In genomic region chr12:15336772-15337553, GRCh38 we compare ENCODE assay signal across 14 cellular contexts. TPM values are rescaled to one million over a fixed set of nuclear protein-coding genes. Genes with fewer than 3 reads are reported as not detected.
DNase-seq lines count a peak whose midpoint lies in the region; ATAC-seq and TF ChIP-seq lines count a peak whose summit lies in the region.
"Had no signal": no experiment of that assay in that cellular context is flagged by ENCODE, and none has a peak within 500 bp of the region (broad histone marks: within the 10 kb centered on the region; RNA-seq: fewer than 3 reads in every experiment).

No MANE protein-coding gene starts in this region.

- H3K4me3 ChIP-seq in mesenchymal stem cell (ENCODE audit: insufficient read depth in 1 of 2, low read depth in 1 of 2, low read length in 2 of 2) = peak overlapping the region in 1 of 2 experiments; percentile 47
- no peak overlapping the region for H3K4me3 ChIP-seq in stomach
- H3K4me3 ChIP-seq: BLaER1 treated with 17β-estradiol and CSF1 and Interleukin-3, amounts not matched to agents 10 nM and 100 nM; spleen had no signal

- H3K27ac Mint-ChIP-seq in activated naive CD4-positive, alpha-beta T cell treated with anti-CD3 and anti-CD28 coated beads for 36 hours = no peak overlapping the region
- H3K27ac Mint-ChIP-seq: activated B cell treated with CpG ODN at 0.5 μM for 24 hours, immature natural killer cell, naive B cell had no signal

- H3K23ac ChIP-seq in mesenchymal stem cell (ENCODE audit: low read length in 2 of 2) = no peak overlapping the region

- no peak for TF ChIP-seq CTCF in stomach (IDR thresholded peaks at IDR 0.05)

- H3K9me3 Mint-ChIP-seq in activated T-cell treated with anti-CD3 and anti-CD28 coated beads, Interleukin-2, amount 50 U/mL, for 4 hours = no peaks in the 10 kb centered on the region
- H3K9me3 Mint-ChIP-seq in activated naive CD4-positive, alpha-beta T cell treated with anti-CD3 and anti-CD28 coated beads for 36 hours = no peaks in the 10 kb centered on the region
- H3K9me3 Mint-ChIP-seq: activated B cell treated with CpG ODN at 0.5 μM for 24 hours, immature natural killer cell had no signal

- no peak overlapping the region for H3K14ac ChIP-seq in mesenchymal stem cell (ENCODE audit: low read length in 2 of 2)

- H2BK12ac ChIP-seq in mesenchymal stem cell (ENCODE audit: low read length in 2 of 2) = no peak overlapping the region

- H3K9me3 ChIP-seq in mesenchymal stem cell (ENCODE audit: control insufficient read depth, low read length) = no peaks in the 10 kb centered on the region
- no peaks in the 10 kb centered on the region for H3K9me3 ChIP-seq in stomach
- H3K9me3 ChIP-seq: BLaER1 treated with 17β-estradiol and CSF1 and Interleukin-3, amounts not matched to agents 10 nM and 100 nM; spleen had no signal

- peak overlapping the region; percentile 90 for H2BK5ac ChIP-seq in mesenchymal stem cell (ENCODE audit: low read depth, low read length, poor library complexity, severe bottlenecking)

- no peak overlapping the region for H2BK120ac ChIP-seq in mesenchymal stem cell (ENCODE audit: low read depth, low read length)

- H4K91ac ChIP-seq in mesenchymal stem cell (ENCODE audit: low read length) = no peak overlapping the region

- H2AK5ac ChIP-seq in mesenchymal stem cell (ENCODE audit: low read length, severe bottlenecking) = peak overlapping the region; percentile 96

- H3K4me2 ChIP-seq in mesenchymal stem cell (ENCODE audit: low read length, poor library complexity, severe bottlenecking) = peak overlapping the region; percentile 37
- H3K4me2 ChIP-seq: BLaER1 treated with 17β-estradiol and CSF1 and Interleukin-3, amounts not matched to agents 10 nM and 100 nM had no signal

- H3K4me3 Mint-ChIP-seq in activated T-cell treated with anti-CD3 and anti-CD28 coated beads, Interleukin-2, amount 50 U/mL, for 4 hours = no peak overlapping the region
- H3K4me3 Mint-ChIP-seq in activated naive CD4-positive, alpha-beta T cell treated with anti-CD3 and anti-CD28 coated beads for 36 hours = no peak overlapping the region
- H3K4me3 Mint-ChIP-seq: activated B cell treated with CpG ODN at 0.5 μM for 24 hours, immature natural killer cell, naive B cell had no signal

- intact Hi-C loops in stomach (cut with DNase I; ENCODE audit: low total_unique reads) = no loop called here
- intact Hi-C loops in activated naive CD4-positive, alpha-beta T cell treated with anti-CD3 and anti-CD28 coated beads for 36 hours (cut with micrococcal nuclease) = no loop called here

- no peak for ATAC-seq in activated T-cell treated with anti-CD3 and anti-CD28 coated beads, Interleukin-2, amount 50 U/mL, for 4 hours

- H3K36me3 Mint-ChIP-seq in activated T-cell treated with anti-CD3 and anti-CD28 coated beads, Interleukin-2, amount 50 U/mL, for 4 hours (ENCODE audit: insufficient read depth) = no peaks in the 10 kb centered on the region
- no peaks in the 10 kb centered on the region for H3K36me3 Mint-ChIP-seq in activated naive CD4-positive, alpha-beta T cell treated with anti-CD3 and anti-CD28 coated beads for 36 hours (ENCODE audit: low read depth)
- H3K36me3 Mint-ChIP-seq: immature natural killer cell, naive B cell had no signal

- H3K4me1 Mint-ChIP-seq in activated T-cell treated with anti-CD3 and anti-CD28 coated beads, Interleukin-2, amount 50 U/mL, for 4 hours (ENCODE audit: low read depth) = no peaks in the 10 kb centered on the region
- H3K4me1 Mint-ChIP-seq in activated naive CD4-positive, alpha-beta T cell treated with anti-CD3 and anti-CD28 coated beads for 36 hours (ENCODE audit: low read depth) = no peaks in the 10 kb centered on the region
- H3K4me1 Mint-ChIP-seq: activated B cell treated with CpG ODN at 0.5 μM for 24 hours, immature natural killer cell, naive B cell had no signal

- H4K8ac ChIP-seq in mesenchymal stem cell (ENCODE audit: low read length) = no peak overlapping the region

- H2BK15ac ChIP-seq in mesenchymal stem cell (ENCODE audit: low read depth, poor library complexity, severe bottlenecking) = no peak overlapping the region

- TF ChIP-seq POLR2A in stomach (IDR thresholded peaks at IDR 0.05) = no peak

- H3K27me3 ChIP-seq in mesenchymal stem cell (ENCODE audit: control insufficient read depth in 1 of 2, insufficient read depth in 1 of 2, low read length in 2 of 2) (no peaks in the 10 kb centered on the region), stomach (no peaks in the 10 kb centered on the region)
- H3K27me3 ChIP-seq: BLaER1 treated with 17β-estradiol and CSF1 and Interleukin-3, amounts not matched to agents 10 nM and 100 nM had no signal

- H2AFZ ChIP-seq in mesenchymal stem cell (ENCODE audit: low read depth, low read length) = no peak overlapping the region

- peak overlapping the region; percentile 99 for H3K27ac ChIP-seq in mesenchymal stem cell (ENCODE audit: low read length, poor library complexity, severe bottlenecking)
- H3K27ac ChIP-seq in stomach = no peak overlapping the region
- H3K27ac ChIP-seq: BLaER1 treated with 17β-estradiol and CSF1 and Interleukin-3, amounts not matched to agents 10 nM and 100 nM; spleen had no signal

- CTCF ChIA-PET in activated naive CD4-positive, alpha-beta T cell treated with anti-CD3 and anti-CD28 coated beads for 36 hours (lab: Charles Lee) = interaction anchor here (0.6 kb wide), 1 partner anchor 179 kb away, joined by 3 read pairs; no protein-coding TSS in a partner anchor

- DNase-seq in AG08396 (ENCODE audit: low spot score) (peak; percentile 41), LHCN-M2 (ENCODE audit: low read depth) (peak; percentile 52), dedifferentiated amniotic fluid mesenchymal stem cell (ENCODE audit: extremely low spot score) (peak; percentile 36), mesenchymal stem cell (peak; percentile 39), stomach (no peak)
- DNase-seq in activated T-cell treated with anti-CD3 and anti-CD28 coated beads, Interleukin-2, amount 50 U/mL, for 4 hours = no peak
- DNase-seq in stimulated activated CD4-positive, alpha-beta T cell treated with anti-CD3 and anti-CD28 coated beads, Interleukin-15, amount 100 ng/mL, for 24 hours = no peak
- no peak for DNase-seq in activated naive CD4-positive, alpha-beta T cell treated with anti-CD3 and anti-CD28 coated beads for 36 hours
- DNase-seq: activated B cell treated with CpG ODN at 0.5 μM for 24 hours, immature natural killer cell, naive B cell, NCI-H1105 treated with DMSO at 0.1 percent for 48 hours, spleen had no signal

- no peaks in the 10 kb centered on the region for H3K79me1 ChIP-seq in mesenchymal stem cell (replicated peaks; ENCODE audit: low read length, poor library complexity, severe bottlenecking)

- no peak overlapping the region for H3K4ac ChIP-seq in mesenchymal stem cell (ENCODE audit: low read depth in 1 of 2, low read length in 2 of 2)

- H3K4me1 ChIP-seq in mesenchymal stem cell (ENCODE audit: control insufficient read depth, insufficient read depth, low read depth, low read length) (peaks cover 5% of the 10 kb centered on the region), stomach (no peaks in the 10 kb centered on the region)
- H3K4me1 ChIP-seq: spleen had no signal

- TF ChIP-seq EP300 in stomach (IDR thresholded peaks at IDR 0.05) = no peak

- no peak overlapping the region for H3K18ac ChIP-seq in mesenchymal stem cell (ENCODE audit: low read depth in 1 of 2, low read length in 2 of 2)

- peaks cover 15% of the 10 kb centered on the region for H3K27me3 Mint-ChIP-seq in activated T-cell treated with anti-CD3 and anti-CD28 coated beads, Interleukin-2, amount 50 U/mL, for 4 hours (ENCODE audit: low read depth)
- H3K27me3 Mint-ChIP-seq in activated naive CD4-positive, alpha-beta T cell treated with anti-CD3 and anti-CD28 coated beads for 36 hours (ENCODE audit: low read depth) = peaks cover 9% of the 10 kb centered on the region

- peak overlapping the region; percentile 72 for H3K9ac ChIP-seq in mesenchymal stem cell (ENCODE audit: low read length)
- H3K9ac ChIP-seq: BLaER1 treated with 17β-estradiol and CSF1 and Interleukin-3, amounts not matched to agents 10 nM and 100 nM had no signal

- WGBS in mesenchymal stem cell = 17% methylated on average over 8 of the region's 9 CpGs
- 58 to 74% (median 61%) methylated on average over 9 of the region's 9 CpGs for WGBS in stomach, 5 donors

- H3K36me3 ChIP-seq in mesenchymal stem cell (ENCODE audit: control insufficient read depth in 1 of 2, insufficient read depth in 2 of 2, low read depth in 1 of 2, low read length in 2 of 2) (no peaks in the 10 kb centered on the region), stomach (no peaks in the 10 kb centered on the region)
- H3K36me3 ChIP-seq: BLaER1 treated with 17β-estradiol and CSF1 and Interleukin-3, amounts not matched to agents 10 nM and 100 nM; spleen had no signal

RNA-seq across cellular contexts. Expression of gene PTPRO, which starts 14.7 kb away (rescaled TPM):
- total RNA-seq in LHCN-M2 (2014; rRNA removed) (0.45 and 0.63 TPM in 2 replicates), stomach (10 to 100 TPM in 1 of 5 donors, 1 to 10 TPM in 1, under 1 TPM in 1, not detected in 2; 0.58 to 11.6 (median 3.9) TPM)
- 0.95 TPM for polyA plus RNA-seq in LHCN-M2 (2012)
- 0.14 TPM for polyA plus RNA-seq in mesenchymal stem cell (2013, experiment 1 of 2)
- polyA plus RNA-seq in mesenchymal stem cell (2013, experiment 2 of 2) = 0.05 TPM
- under 1 TPM in 1 of 3 donors, not detected in 2; 0.14 TPM for total RNA-seq in activated T-cell treated with anti-CD3 and anti-CD28 coated beads, Interleukin-2, amount 50 U/mL, for 4 hours
- polyA plus RNA-seq in stomach = under 1 TPM in 2 of 3 donors, not detected in 1; 0.35 to 0.68 TPM
- total RNA-seq in activated naive CD4-positive, alpha-beta T cell treated with anti-CD3 and anti-CD28 coated beads for 36 hours = under 1 TPM; 0.17 to 0.25 TPM

Comparison
In these comparisons a context has a peak if more than half of its experiments do, and no peak if none do; other contexts are left out.
1. DNase-seq: peak in AG08396 (single experiment), LHCN-M2 (single experiment), dedifferentiated amniotic fluid mesenchymal stem cell (single experiment) and mesenchymal stem cell (single experiment); none in activated T-cell treated with anti-CD3 and anti-CD28 coated beads, Interleukin-2, amount 50 U/mL, for 4 hours (single experiment), stomach (single experiment), stimulated activated CD4-positive, alpha-beta T cell treated with anti-CD3 and anti-CD28 coated beads, Interleukin-15, amount 100 ng/mL, for 24 hours (single experiment) and activated naive CD4-positive, alpha-beta T cell treated with anti-CD3 and anti-CD28 coated beads for 36 hours (single experiment).